ENCODE assay signal across 10 cellular contexts in genomic region chr5:33824516-33825195, GRCh38.
A peak's percentile ranks its signal among the peaks of the same experiment; 100 is the strongest.
DNase-seq lines count a peak whose midpoint lies in the region; ATAC-seq and TF ChIP-seq lines count a peak whose summit lies in the region.
"Had no signal": no experiment of that assay in that cellular context is flagged by ENCODE, and none has a peak within 500 bp of the region (broad histone marks: within the 10 kb centered on the region; RNA-seq: fewer than 3 reads in every experiment).

No MANE protein-coding gene starts in this region.

- in situ Hi-C loops in mammary epithelial cell (cut with MboI; ENCODE audit: low sequenced_read_pairs in 2 of 2) = no loop called here

- no peak overlapping the region for H3K4me3 ChIP-seq in Loucy (ENCODE audit: low read length, poor library complexity, severe bottlenecking)
- no peak overlapping the region for H3K4me3 ChIP-seq in mammary epithelial cell (replicated peaks in 1 of 3; ENCODE audit: insufficient read depth in 1 of 3, low read depth in 2 of 3, low read length in 3 of 3)

- ATAC-seq in GM21619 (IDR thresholded peaks at IDR 0.05; ENCODE audit: unreplicated experiment) = peak; percentile 66

- intact Hi-C loops in mammary epithelial cell (cut with micrococcal nuclease) = no loop called here

- H3K9me3 ChIP-seq in Loucy (ENCODE audit: insufficient read depth, low read depth, low read length) (no peaks in the 10 kb centered on the region), mammary epithelial cell (replicated peaks; ENCODE audit: insufficient read depth, low read length) (no peaks in the 10 kb centered on the region)

- H3F3A ChIP-seq in Loucy (ENCODE audit: low read depth) = no peaks in the 10 kb centered on the region

- H3K27me3 ChIP-seq in Loucy (ENCODE audit: insufficient read depth, low read length, poor library complexity, severe bottlenecking) = no peaks in the 10 kb centered on the region
- no peaks in the 10 kb centered on the region for H3K27me3 ChIP-seq in mammary epithelial cell (ENCODE audit: insufficient read depth, low read length)

- WGBS in mammary epithelial cell (ENCODE audit: low coverage, missing lambda C conversion rate) = 79% methylated on average over 4 of the region's 4 CpGs

- H4K20me1 ChIP-seq in Loucy (ENCODE audit: insufficient read depth, low read length, poor library complexity, severe bottlenecking) (no peaks in the 10 kb centered on the region), mammary epithelial cell (ENCODE audit: insufficient read depth, low read length) (no peaks in the 10 kb centered on the region)

- H3K4me2 ChIP-seq in Loucy (ENCODE audit: low read depth, low read length, poor library complexity, severe bottlenecking) = no peak overlapping the region
- H3K4me2 ChIP-seq in mammary epithelial cell (ENCODE audit: insufficient read depth, low read depth, low read length) = no peak overlapping the region

- dilution Hi-C loops in mammary epithelial cell (cut with HindIII; ENCODE audit: low sequenced_read_pairs) = no loop called here

- no peak overlapping the region for H3K27ac ChIP-seq in mammary epithelial cell (ENCODE audit: insufficient read depth, low read depth, low read length)

- H3K36me3 ChIP-seq in Loucy (ENCODE audit: insufficient read depth, low read length) (no peaks in the 10 kb centered on the region), mammary epithelial cell (ENCODE audit: insufficient read depth, low read length) (no peaks in the 10 kb centered on the region)

- TF ChIP-seq CTCF in Loucy (conservative IDR thresholded peaks at IDR 0.05; ENCODE audit: low read length) = no peak
- no peak for TF ChIP-seq CTCF in mammary epithelial cell (conservative IDR thresholded peaks at IDR 0.05 in 1 of 2, IDR thresholded peaks at IDR 0.05 in 1 of 2; ENCODE audit: extremely low read depth in 1 of 2, insufficient read depth in 1 of 2, low read depth in 1 of 2, low read length in 2 of 2)

- no peak overlapping the region for H3K9ac ChIP-seq in Loucy (ENCODE audit: low read depth, low read length, poor library complexity, severe bottlenecking)
- no peak overlapping the region for H3K9ac ChIP-seq in mammary epithelial cell (ENCODE audit: insufficient read depth, low read length)

- H3K9me2 ChIP-seq in Loucy (replicated peaks; ENCODE audit: low read depth, low read length) = no peaks in the 10 kb centered on the region

- DNase-seq in EL (peak; percentile 83), kidney glomerular epithelial cell (lab: John Stamatoyannopoulos, UW) (peak; percentile 21), mammary epithelial cell (no peak), NCI-H1092 (lab: John Stamatoyannopoulos, UW) (no peak), NCI-H128 (lab: John Stamatoyannopoulos, UW; ENCODE audit: unreplicated experiment) (no peak)
- DNase-seq in activated naive CD4-positive, alpha-beta T cell (lab: John Stamatoyannopoulos, UW) = no peak
- DNase-seq: activated gamma-delta T cell treated with Interleukin-2 at 50 U/mL for 16 hours, DMS79 treated with DMSO at 0.1 percent for 48 hours had no signal

- H3K4me1 ChIP-seq in Loucy (ENCODE audit: insufficient read depth, low read length, poor library complexity, severe bottlenecking) (no peaks in the 10 kb centered on the region), mammary epithelial cell (ENCODE audit: insufficient read depth, low read length) (peaks cover 9% of the 10 kb centered on the region)

- no TSS peak for BruUV-seq in mammary epithelial cell (replicated peaks; lab: Mats Ljungman, UMichigan)

- CTCF ChIA-PET in mammary epithelial cell (lab: Charles Lee; ENCODE audit: low non-redundant PET) = no interaction called here

- H3K79me2 ChIP-seq in Loucy (ENCODE audit: insufficient read depth, low read length) (no peaks in the 10 kb centered on the region), mammary epithelial cell (ENCODE audit: insufficient read depth, low read length) (no peaks in the 10 kb centered on the region)

- H2AFZ ChIP-seq in Loucy (ENCODE audit: low read length) = peak overlapping the region; percentile 72
- H2AFZ ChIP-seq in mammary epithelial cell (ENCODE audit: low read depth, low read length) = no peak overlapping the region

Comparison
In these comparisons a context has a peak if more than half of its experiments do, and no peak if none do; other contexts are left out.
1. DNase-seq: peak in EL (single experiment) and kidney glomerular epithelial cell (single experiment); none in mammary epithelial cell (single experiment), NCI-H1092 (single experiment), NCI-H128 (single experiment) and activated naive CD4-positive, alpha-beta T cell (0 of 4).